Comparison of ENCODE assay signal across 8 cellular contexts in the genomic region with DNA sequence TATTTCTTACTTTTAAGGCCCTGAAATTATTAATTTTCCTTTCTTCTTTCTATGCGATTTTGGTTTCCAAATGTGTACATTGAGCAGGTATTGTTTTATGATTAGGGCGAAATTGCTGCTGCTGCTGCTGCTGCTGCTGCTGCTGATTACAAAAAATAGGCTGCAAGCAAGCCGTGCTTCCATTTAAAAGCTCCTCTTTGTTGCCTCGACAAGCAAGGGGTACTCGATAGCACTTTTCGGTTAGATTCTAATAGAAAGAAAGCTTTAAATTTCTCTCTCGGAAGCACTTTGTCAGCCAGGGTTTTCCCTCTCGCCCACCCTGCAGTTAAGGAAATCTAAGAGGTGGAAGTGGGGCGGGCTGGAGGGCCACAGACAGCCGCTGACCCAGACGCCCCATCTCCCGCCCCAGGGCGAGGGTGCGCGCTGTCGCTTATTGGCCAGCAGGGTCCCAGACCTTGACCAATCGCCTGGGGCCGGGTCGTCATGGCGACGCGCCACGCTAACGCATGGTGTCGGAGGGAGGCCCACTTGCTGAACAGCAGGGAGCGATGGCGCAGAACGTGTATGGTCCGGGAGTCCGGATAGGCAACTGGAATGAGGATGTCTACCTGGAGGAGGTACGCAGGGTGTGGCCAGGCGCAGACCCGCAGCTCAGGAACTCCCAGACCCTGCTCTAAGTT. TPM values are rescaled to one million over a fixed set of nuclear protein-coding genes. Genes with fewer than 3 reads are reported as not detected.
DNase-seq lines count a peak whose midpoint lies in the region; ATAC-seq, FAIRE-seq and TF ChIP-seq lines count a peak whose summit lies in the region.
"Had no signal": no experiment of that assay in that cellular context is flagged by ENCODE, and none has a peak within 500 bp of the region (broad histone marks: within the 10 kb centered on the region; RNA-seq: fewer than 3 reads in every experiment).

A gene with protein sequence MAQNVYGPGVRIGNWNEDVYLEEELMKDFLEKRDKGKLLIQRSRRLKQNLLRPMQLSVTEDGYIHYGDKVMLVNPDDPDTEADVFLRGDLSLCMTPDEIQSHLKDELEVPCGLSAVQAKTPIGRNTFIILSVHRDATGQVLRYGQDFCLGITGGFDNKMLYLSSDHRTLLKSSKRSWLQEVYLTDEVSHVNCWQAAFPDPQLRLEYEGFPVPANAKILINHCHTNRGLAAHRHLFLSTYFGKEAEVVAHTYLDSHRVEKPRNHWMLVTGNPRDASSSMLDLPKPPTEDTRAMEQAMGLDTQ (plus strand): TSS at position 489 of the 680 bp plus-strand sequence. CDS start 60 bp downstream, at position 549.

- FAIRE-seq in GM12878 (lab: Jason Lieb, UNC): no peak

- POLR2A ChIA-PET in GM12878 (lab: Charles Lee): no interaction called here

- no peaks in the 10 kb centered on the region for H3K4me1 ChIP-seq in GM12878 (ENCODE audit: control insufficient read depth, insufficient read depth, low read length)

- no peak within 1 kb of the TSS for H3K9ac ChIP-seq in GM12878 (ENCODE audit: control insufficient read depth, insufficient read depth, low read length)

- no peak within 1 kb of the TSS for H3K27ac ChIP-seq in GM12878 (ENCODE audit: control insufficient read depth, insufficient read depth)

- SMC1A ChIA-PET in GM12878 (lab: Charles Lee; ENCODE audit: uncharacterized antibody, unreplicated experiment): no interaction called here

- H3K4me2 ChIP-seq in GM12878 (ENCODE audit: control insufficient read depth, insufficient read depth): no peak within 1 kb of the TSS

- CTCF ChIA-PET in GM12878 (lab: Yijun Ruan, JAX): interaction anchor here (1.6 kb wide), 1 partner anchor 22 kb away, joined by 4 read pairs; no protein-coding TSS in a partner anchor

- ATAC-seq in HG02642 (IDR thresholded peaks at IDR 0.05; ENCODE audit: poor library complexity, unreplicated experiment) (peak; percentile 47), GM12878 (peak; percentile 77), HG03520 (IDR thresholded peaks at IDR 0.05; ENCODE audit: unreplicated experiment) (no peak)

- BruUV-seq in GM12878 (replicated peaks; lab: Mats Ljungman, UMichigan): no TSS peak

- RAD21 ChIA-PET in GM12878 (lab: Charles Lee; ENCODE audit: unreplicated experiment): no interaction called here

- H3K36me3 ChIP-seq in GM12878 (ENCODE audit: control insufficient read depth in 2 of 2, insufficient read depth in 2 of 2, low read length in 1 of 2): no peaks in the 10 kb centered on the region

- intact Hi-C loops in GM12878 (cut with micrococcal nuclease; ENCODE audit: unreplicated experiment): no loop called here

- no peak for TF ChIP-seq POLR2A in GM12878 (IDR thresholded peaks at IDR 0.05; ENCODE audit: low read depth, low read length)

- 39% methylated on average over 33 of the region's 33 CpGs for WGBS in GM12878 (ENCODE audit: insufficient coverage, insufficient replicate concordance, low lambda C conversion rate, missing lambda C conversion rate)

- H3K27me3 ChIP-seq in GM12878 (replicated peaks in 1 of 2; ENCODE audit: control insufficient read depth in 2 of 2, insufficient read depth in 2 of 2, low read length in 1 of 2): no peaks in the 10 kb centered on the region; a peak in 1 of 4 replicates

- H3K4me3 ChIP-seq in GM12878 (no peak within 1 kb of the TSS), iPS-11a (ENCODE audit: low read depth, low read length) (peak within 1 kb of the TSS; percentile 47), retinal pigment epithelial cell (ENCODE audit: low read length) (peak within 1 kb of the TSS; percentile 49)

- TF ChIP-seq CTCF in GM12878 (IDR thresholded peaks at IDR 0.05 in 2 of 3, conservative IDR thresholded peaks at IDR 0.05 in 1 of 3; ENCODE audit: control insufficient read depth in 2 of 3, extremely low read depth in 1 of 3, insufficient read depth in 1 of 3, low read depth in 3 of 3, low read length in 3 of 3) (no peak), retinal pigment epithelial cell (conservative IDR thresholded peaks at IDR 0.05; ENCODE audit: low read depth, low read length) (no peak)

- in situ Hi-C loops in GM12878 (cut with MboI): no loop called here

- no peaks in the 10 kb centered on the region for H3K79me2 ChIP-seq in GM12878 (ENCODE audit: control insufficient read depth, insufficient read depth, low read length)

- no peak for TF ChIP-seq EP300 in GM12878 (IDR thresholded peaks at IDR 0.05; ENCODE audit: borderline replicate concordance in 1 of 2, control insufficient read depth in 1 of 2, low read depth in 2 of 2, low read length in 2 of 2)

- TF ChIP-seq RAD21 in GM12878 (IDR thresholded peaks at IDR 0.05; ENCODE audit: insufficient read depth, low read depth, low read length): no peak

- no peak within 1 kb of the TSS for H2AFZ ChIP-seq in GM12878 (ENCODE audit: control insufficient read depth, low read depth, low read length)

- H4K20me1 ChIP-seq in GM12878 (ENCODE audit: control insufficient read depth, insufficient read depth): no peaks in the 10 kb centered on the region

- DNase-seq in NCI-H82 treated with DMSO at 0.1 percent for 48 hours (lab: John Stamatoyannopoulos, UW; ENCODE audit: unreplicated experiment): peak; percentile 61
- DNase-seq in GM12878 (ENCODE audit: low read depth, low spot score): no peak
- DNase-seq in retinal pigment epithelial cell (ENCODE audit: low read depth): peak; percentile 17
- no peak for DNase-seq in effector CD8-positive, alpha-beta T cell (lab: John Stamatoyannopoulos, UW)

- no peaks in the 10 kb centered on the region for H3K9me3 ChIP-seq in GM12878 (replicated peaks; ENCODE audit: control insufficient read depth, insufficient read depth, low read length)

TF ChIP-seq in GM12878, 131 proteins besides CTCF, POLR2A, EP300 and RAD21:
- TF ChIP-seq PAX5 (IDR thresholded peaks at IDR 0.05; ENCODE audit: borderline replicate concordance, low read depth, low read length) (no peak), BMI1 (IDR thresholded peaks at IDR 0.05; ENCODE audit: borderline replicate concordance) (0 out of 2 replicates have a peak, but pooled peaks have one; percentile 33)

RNA-seq across cellular contexts. Expression of the gene that starts here (rescaled TPM):
- total RNA-seq in GM12878 (2013; cell fraction: nucleolus; rRNA removed): not detected in 2 replicates
- not detected in 2 replicates for total RNA-seq in GM12878 (2014; rRNA removed)
- 0.31 TPM in 1 of 2 replicates, not detected in the other for total RNA-seq in GM12878 (2014; rRNA removed; fragmentation: Illumina TruSeq; extraction: Trizol)
- not detected in 2 replicates for total RNA-seq in GM12878 (2021)
- not detected for polyA plus RNA-seq in GM12878 (2011; ENCODE audit: low read depth)
- not detected in 2 replicates for polyA plus RNA-seq in GM12878 (2011; rRNA removed)
- polyA plus RNA-seq in GM12878 (2011; cell fraction: cytosol; rRNA removed): not detected in 2 replicates
- not detected in 2 replicates for polyA plus RNA-seq in GM12878 (2011; cell fraction: nucleus; rRNA removed)
- not detected in 2 replicates for polyA plus RNA-seq in GM12878 (2012)
- not detected in 2 replicates for polyA plus RNA-seq in GM12878 (2014; fragmentation: Illumina TruSeq; extraction: Trizol)
- polyA plus RNA-seq in GM12878 (2014; fragmentation: Nextera tagmentation; extraction: Ambion mirVana): not detected
- polyA plus RNA-seq in GM12878 (2014; rRNA removed): not detected in 2 replicates
- polyA plus RNA-seq in GM12878 (2016; fragmentation: Nextera tagmentation; extraction: Ambion mirVana): not detected
- 0.21 and 0.29 TPM in 2 replicates for polyA minus RNA-seq in GM12878 (2011; rRNA and poly(A)+ RNA removed)
- not detected in 2 replicates for polyA minus RNA-seq in GM12878 (2011; cell fraction: cytosol; rRNA and poly(A)+ RNA removed)
- polyA minus RNA-seq in GM12878 (2011; cell fraction: nucleus; rRNA and poly(A)+ RNA removed): not detected in 2 replicates
- total RNA-seq: T-helper 1 cell treated with Interleukin-12 subunit alpha and Interleukin-12 subunit beta and Interleukin-4 antibody, amounts not matched to agents 30 ng/mL and 1 ng/mL, for 36 hours had no signal

Comparison
In these comparisons a context has a peak if more than half of its experiments do, and no peak if none do; other contexts are left out.
1. Peak in ATAC-seq in GM12878; RNA of the gene not detected or under 1 TPM.
2. DNase-seq: peak in NCI-H82 treated with DMSO at 0.1 percent for 48 hours (single experiment) and retinal pigment epithelial cell (single experiment); none in GM12878 (single experiment) and effector CD8-positive, alpha-beta T cell (single experiment).